ENCODE assay signal across 8 cellular contexts in genomic region chr5:172798422-172799215, GRCh38. TPM values are rescaled to one million over a fixed set of nuclear protein-coding genes. Genes with fewer than 3 reads are reported as not detected.
DNase-seq lines count a peak whose midpoint lies in the region; ATAC-seq and TF ChIP-seq lines count a peak whose summit lies in the region.

No MANE protein-coding gene starts in this region.

- POLR2A ChIA-PET in AG04450 (lab: Yijun Ruan, JAX) = interaction anchor here (1.2 to 5.7 kb wide), 3 partner anchors 17 to 60 kb away, joined by 3 to 104 read pairs (median 5); partner anchors contain the start of gene DUSP1

- peaks cover 9% of the 10 kb centered on the region; the same call in 1 of the 2 replicates for H3K9me3 ChIP-seq in AG04450 (ENCODE audit: control insufficient read depth, insufficient read depth, low read length)

- intact Hi-C loops in left colon (cut with DNase I, micrococcal nuclease) = no loop called here

- H3K4me1 Mint-ChIP-seq in chondrocyte (ENCODE audit: low read depth) = peaks cover 78% of the 10 kb centered on the region

- no peaks in the 10 kb centered on the region for H3K27me3 ChIP-seq in AG04450 (ENCODE audit: control insufficient read depth, insufficient read depth, low read length)

- no peaks in the 10 kb centered on the region for H3K27me3 Mint-ChIP-seq in chondrocyte (ENCODE audit: low read depth)

- TF ChIP-seq CTCF in AG04450 (IDR thresholded peaks at IDR 0.05; ENCODE audit: low read depth, low read length) (no peak), chondrocyte (IDR thresholded peaks at IDR 0.05) (no peak)

- H3K27ac Mint-ChIP-seq in chondrocyte (ENCODE audit: unreplicated experiment) = peak overlapping the region; percentile 90

- H3K4me3 Mint-ChIP-seq in chondrocyte (ENCODE audit: unreplicated experiment) = no peak overlapping the region

- H3K9me3 Mint-ChIP-seq in chondrocyte (ENCODE audit: low read depth) = no peaks in the 10 kb centered on the region

- no peak for DNase-seq in AG04450 (ENCODE audit: low read depth, low spot score)
- peak; percentile 92 for DNase-seq in M059J (ENCODE audit: low read depth)
- no peak for DNase-seq in chondrocyte (ENCODE audit: low spot score)
- peak; percentile 47 for DNase-seq in myocyte (ENCODE audit: low read depth)
- DNase-seq in NCI-H187 (lab: John Stamatoyannopoulos, UW) = no peak
- DNase-seq in left colon = no peak

- H3K4me3 ChIP-seq in AG04450 (ENCODE audit: low read depth, low read length) = no peak overlapping the region

- CTCF ChIA-PET in AG04450 (lab: Charles Lee) = interaction anchor here (1.5 to 2.3 kb wide), 2 partner anchors 27 to 134 kb away, joined by 4 to 8 read pairs; no protein-coding TSS in a partner anchor

- peak overlapping the region; percentile 86 for H3K27ac ChIP-seq in AG04450 (ENCODE audit: low read depth, low read length)

- no peaks in the 10 kb centered on the region for H3K36me3 Mint-ChIP-seq in chondrocyte (ENCODE audit: low read depth)

- no peak for ATAC-seq in GM18502 (IDR thresholded peaks at IDR 0.05; ENCODE audit: poor library complexity, unreplicated experiment)
- no peak for ATAC-seq in left colon
- ATAC-seq in HG03469 (IDR thresholded peaks at IDR 0.05; ENCODE audit: unreplicated experiment) = no peak

RNA-seq across cellular contexts. Expression of gene DUSP1, which starts 27.6 kb away (rescaled TPM):
- 98.8 and 147 TPM in 2 replicates for polyA plus RNA-seq in AG04450 (2011; rRNA removed)
- 187 and 265 TPM in 2 replicates for polyA minus RNA-seq in AG04450 (2011; rRNA and poly(A)+ RNA removed)
- 80.5 and 91.9 TPM in 2 replicates for total RNA-seq in M059J (2014; rRNA removed; shearing (Covaris generic))
- total RNA-seq in chondrocyte (91.5 to 171 TPM (median 150 TPM) in 3 replicates), myocyte (78.1 and 127 TPM in 2 replicates), left colon (100 to 1,000 TPM; 148 to 242 TPM)
- polyA plus RNA-seq in myocyte (2012) = 62.7 TPM

RNA-seq across cellular contexts. Expression of gene ERGIC1, which starts 35.4 kb away (rescaled TPM):
- 137 and 177 TPM in 2 replicates for polyA plus RNA-seq in AG04450 (2011; rRNA removed)
- polyA minus RNA-seq in AG04450 (2011; rRNA and poly(A)+ RNA removed) = 230 and 322 TPM in 2 replicates
- total RNA-seq in M059J (2014; rRNA removed; shearing (Covaris generic)) = 149 and 153 TPM in 2 replicates
- total RNA-seq in chondrocyte (141 to 154 TPM (median 148 TPM) in 3 replicates), myocyte (97.8 and 120 TPM in 2 replicates), left colon (100 to 1,000 TPM; 201 to 223 TPM)
- polyA plus RNA-seq in myocyte (2012) = 196 TPM

Comparison
In these comparisons a context has a peak if more than half of its experiments do, and no peak if none do; other contexts are left out.
1. DNase-seq: peak in M059J (single experiment) and myocyte (single experiment); none in AG04450 (single experiment), chondrocyte (single experiment), NCI-H187 (0 of 2) and left colon (0 of 2).